15 cellular contexts compared by ENCODE assay signal in genomic region chr9:20562051-20562450, GRCh38.
DNase-seq lines count a peak whose midpoint lies in the region; ATAC-seq and TF ChIP-seq lines count a peak whose summit lies in the region.
"Had no signal": no experiment of that assay in that cellular context is flagged by ENCODE, and none has a peak within 500 bp of the region (broad histone marks: within the 10 kb centered on the region; RNA-seq: fewer than 3 reads in every experiment).

No MANE protein-coding gene starts in this region.

- no peaks in the 10 kb centered on the region for H3K79me2 ChIP-seq in mesendoderm (ENCODE audit: control insufficient read depth, insufficient read depth, low read length)

- no peak overlapping the region for H2BK5ac ChIP-seq in mesendoderm (ENCODE audit: low read length)

- H3K56ac ChIP-seq in mesendoderm (ENCODE audit: low read length), result no peak overlapping the region

- H3K36me3 ChIP-seq in mucosa of descending colon (ENCODE audit: low read depth) (no peaks in the 10 kb centered on the region), mesendoderm (ENCODE audit: control insufficient read depth, insufficient read depth, low read length) (no peaks in the 10 kb centered on the region)
- H3K36me3 ChIP-seq: HAP-1, neural progenitor cell had no signal

- H3K27ac ChIP-seq in mesendoderm (ENCODE audit: low read depth, low read length), result no peak overlapping the region
- H3K27ac ChIP-seq: neural progenitor cell had no signal

- H3K9me3 Mint-ChIP-seq in activated CD4-positive, alpha-beta T cell treated with anti-CD3 and anti-CD28 coated beads, Interleukin-2, amount 10 ng/mL, durations not matched to agents 24 days and 14 days, result no peaks in the 10 kb centered on the region
- H3K9me3 Mint-ChIP-seq in activated CD4-positive, alpha-beta memory T cell treated with anti-CD3 and anti-CD28 coated beads, Interleukin-2, amount 10 ng/mL, durations not matched to agents 7 days and 5 days, result no peaks in the 10 kb centered on the region
- H3K9me3 Mint-ChIP-seq: neural progenitor cell, type B pancreatic cell had no signal

- no peak overlapping the region for H4K8ac ChIP-seq in mesendoderm (ENCODE audit: low read depth, low read length)

- H3K4me3 ChIP-seq in mucosa of descending colon (no peak overlapping the region), mesendoderm (ENCODE audit: low read length) (no peak overlapping the region)
- H3K4me3 ChIP-seq: HAP-1, neural progenitor cell had no signal

- H3K9ac ChIP-seq in mesendoderm (ENCODE audit: low read length), result no peak overlapping the region
- H3K9ac ChIP-seq: neural progenitor cell had no signal

- no peaks in the 10 kb centered on the region for H3K9me3 ChIP-seq in mucosa of descending colon
- H3K9me3 ChIP-seq: HAP-1 had no signal

- H3K23ac ChIP-seq in mesendoderm (ENCODE audit: low read length), result no peak overlapping the region

- ATAC-seq in HG02852 (IDR thresholded peaks at IDR 0.05; ENCODE audit: unreplicated experiment) (peak; percentile 47), mucosa of descending colon (peak; percentile 15)
- ATAC-seq: left ventricle myocardium superior had no signal

- no peak overlapping the region for H3K4me2 ChIP-seq in mesendoderm (ENCODE audit: low read length)
- H3K4me2 ChIP-seq: neural progenitor cell had no signal

- peak overlapping the region; percentile 31 for H3K27ac Mint-ChIP-seq in activated CD4-positive, alpha-beta T cell treated with anti-CD3 and anti-CD28 coated beads, Interleukin-2, amount 10 ng/mL, durations not matched to agents 24 days and 14 days
- no peak overlapping the region for H3K27ac Mint-ChIP-seq in activated CD4-positive, alpha-beta memory T cell treated with anti-CD3 and anti-CD28 coated beads, Interleukin-2, amount 10 ng/mL, durations not matched to agents 7 days and 5 days
- H3K27ac Mint-ChIP-seq: neural progenitor cell, type B pancreatic cell had no signal

- POLR2A ChIA-PET in activated CD4-positive, alpha-beta memory T cell treated with anti-CD3 and anti-CD28 coated beads, Interleukin-2, amount 10 ng/mL, durations not matched to agents 7 days and 5 days (lab: Charles Lee), result interaction anchor here (0.7 to 2.1 kb wide), 6 partner anchors 8 to 122 kb away, joined by 3 to 8 read pairs (median 4); partner anchors contain the start of genes FOCAD and MLLT3

- CTCF ChIA-PET in activated CD4-positive, alpha-beta memory T cell treated with anti-CD3 and anti-CD28 coated beads, Interleukin-2, amount 10 ng/mL, durations not matched to agents 7 days and 5 days (lab: Charles Lee), result interaction anchor here (1.1 to 1.2 kb wide), 2 partner anchors 8 to 60 kb away, joined by 3 to 4 read pairs; partner anchors contain the start of gene MLLT3

- no peak for TF ChIP-seq CTCF in mucosa of descending colon (IDR thresholded peaks at IDR 0.05)

- H2AK5ac ChIP-seq in mesendoderm (ENCODE audit: low read length), result no peak overlapping the region

- intact Hi-C loops in activated CD4-positive, alpha-beta T cell treated with anti-CD3 and anti-CD28 coated beads, Interleukin-2, amount 10 ng/mL, durations not matched to agents 24 days and 14 days (cut with micrococcal nuclease), result loop anchor here (1.0 kb wide), 4 partner anchors 8 to 353 kb away; partner anchors contain the start of gene MLLT3
- intact Hi-C loops in mucosa of descending colon (cut with DNase I, micrococcal nuclease), result no loop called here

- H3K18ac ChIP-seq in mesendoderm (ENCODE audit: low read length), result no peak overlapping the region

- peaks cover 70% of the 10 kb centered on the region for H3K4me1 Mint-ChIP-seq in activated CD4-positive, alpha-beta T cell treated with anti-CD3 and anti-CD28 coated beads, Interleukin-2, amount 10 ng/mL, durations not matched to agents 24 days and 14 days
- peaks cover 60% of the 10 kb centered on the region for H3K4me1 Mint-ChIP-seq in activated CD4-positive, alpha-beta memory T cell treated with anti-CD3 and anti-CD28 coated beads, Interleukin-2, amount 10 ng/mL, durations not matched to agents 7 days and 5 days

- peak; percentile 65 for DNase-seq in activated CD4-positive, alpha-beta T cell treated with anti-CD3 and anti-CD28 coated beads, Interleukin-2, amount 10 ng/mL, durations not matched to agents 24 days and 14 days
- DNase-seq in activated CD4-positive, alpha-beta T cell treated with anti-CD3 and anti-CD28 coated beads for 48 hours, result no peak
- no peak for DNase-seq in activated CD4-positive, alpha-beta memory T cell treated with anti-CD3 and anti-CD28 coated beads, Interleukin-2, amount 10 ng/mL, durations not matched to agents 7 days and 5 days
- no peak for DNase-seq in mucosa of descending colon
- DNase-seq in mesendoderm, result no peak
- no peak for DNase-seq in effector CD8-positive, alpha-beta T cell (lab: John Stamatoyannopoulos, UW)
- no peak for DNase-seq in stimulated activated CD4-positive, alpha-beta T cell treated with anti-CD3 and anti-CD28 coated beads, Interleukin-12 subunit alpha, Interleukin-12 subunit beta, amount 100 ng/mL, for 4 hours
- DNase-seq: activated CD4-positive, alpha-beta T cell treated with anti-CD3 and anti-CD28 coated beads, Interleukin-2, amount 50 U/mL, for 48 hours; Karpas-422; left ventricle myocardium superior; NCI-H2081 treated with DMSO at 0.1 percent for 48 hours had no signal

- WGBS in mesendoderm (ENCODE audit: extremely low coverage, insufficient coverage, low lambda C conversion rate), result no CpG with 5 or more reads among the region's 2 CpGs

- no peaks in the 10 kb centered on the region for H3K27me3 ChIP-seq in mesendoderm (ENCODE audit: insufficient read depth, low read length, poor library complexity)
- H3K27me3 ChIP-seq: neural progenitor cell had no signal

- no peaks in the 10 kb centered on the region for H3K27me3 Mint-ChIP-seq in activated CD4-positive, alpha-beta T cell treated with anti-CD3 and anti-CD28 coated beads, Interleukin-2, amount 10 ng/mL, durations not matched to agents 24 days and 14 days
- no peaks in the 10 kb centered on the region for H3K27me3 Mint-ChIP-seq in activated CD4-positive, alpha-beta memory T cell treated with anti-CD3 and anti-CD28 coated beads, Interleukin-2, amount 10 ng/mL, durations not matched to agents 7 days and 5 days
- H3K27me3 Mint-ChIP-seq: type B pancreatic cell had no signal

- H3K79me1 ChIP-seq in mesendoderm (ENCODE audit: low read length), result no peaks in the 10 kb centered on the region

- H2BK120ac ChIP-seq in mesendoderm (ENCODE audit: low read depth, low read length), result no peak overlapping the region

- peak overlapping the region; percentile 60 for H3K4me3 Mint-ChIP-seq in activated CD4-positive, alpha-beta T cell treated with anti-CD3 and anti-CD28 coated beads, Interleukin-2, amount 10 ng/mL, durations not matched to agents 24 days and 14 days
- H3K4me3 Mint-ChIP-seq in activated CD4-positive, alpha-beta memory T cell treated with anti-CD3 and anti-CD28 coated beads, Interleukin-2, amount 10 ng/mL, durations not matched to agents 7 days and 5 days, result peak overlapping the region; percentile 14
- H3K4me3 Mint-ChIP-seq: neural progenitor cell, type B pancreatic cell had no signal

- peaks cover 3% of the 10 kb centered on the region for H3K36me3 Mint-ChIP-seq in activated CD4-positive, alpha-beta T cell treated with anti-CD3 and anti-CD28 coated beads, Interleukin-2, amount 10 ng/mL, durations not matched to agents 24 days and 14 days (ENCODE audit: low read depth)
- peaks cover 4% of the 10 kb centered on the region for H3K36me3 Mint-ChIP-seq in activated CD4-positive, alpha-beta memory T cell treated with anti-CD3 and anti-CD28 coated beads, Interleukin-2, amount 10 ng/mL, durations not matched to agents 7 days and 5 days (ENCODE audit: low read depth)
- H3K36me3 Mint-ChIP-seq: neural progenitor cell, type B pancreatic cell had no signal

- no peak overlapping the region for H3K4ac ChIP-seq in mesendoderm (ENCODE audit: low read depth, low read length)

- H3K4me1 ChIP-seq in mucosa of descending colon (ENCODE audit: low read depth) (peaks cover 26% of the 10 kb centered on the region), mesendoderm (ENCODE audit: control insufficient read depth, low read depth, low read length) (no peaks in the 10 kb centered on the region)
- H3K4me1 ChIP-seq: HAP-1 had no signal

- H2BK15ac ChIP-seq in mesendoderm (replicated peaks; ENCODE audit: low read depth), result no peak overlapping the region

- no peak overlapping the region for H4K5ac ChIP-seq in mesendoderm (ENCODE audit: low read length)
